18 cellular contexts compared by ENCODE assay signal in the genomic region with DNA sequence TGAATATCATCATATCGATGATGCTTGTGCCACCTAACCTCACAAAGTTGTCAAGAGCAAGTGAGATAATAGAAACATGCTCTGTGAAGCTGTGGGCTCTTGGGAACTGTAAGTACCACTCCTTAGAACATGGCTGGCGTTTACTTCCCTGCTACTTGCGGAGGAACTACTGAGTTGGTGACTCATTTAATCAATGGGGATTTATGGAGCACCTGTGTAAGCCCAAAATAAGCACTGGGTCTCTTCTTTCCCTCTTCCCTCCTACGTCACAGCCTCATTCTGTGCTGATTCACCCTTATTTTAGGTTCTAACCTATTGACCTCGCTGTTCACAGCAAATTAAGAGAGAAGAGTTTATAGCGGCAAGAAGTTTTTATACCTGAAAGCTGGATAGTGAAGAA. TPM values are rescaled to one million over a fixed set of nuclear protein-coding genes. Genes with fewer than 3 reads are reported as not detected.
DNase-seq lines count a peak whose midpoint lies in the region; ATAC-seq and TF ChIP-seq lines count a peak whose summit lies in the region.
"Had no signal": no experiment of that assay in that cellular context is flagged by ENCODE, and none has a peak within 500 bp of the region (broad histone marks: within the 10 kb centered on the region; RNA-seq: fewer than 3 reads in every experiment).

No MANE protein-coding gene starts in this region.

- H3K27ac Mint-ChIP-seq in brain = peak overlapping the region in 1 of 5 experiments; percentile 42
- peak overlapping the region; percentile 85 to 90 for H3K27ac Mint-ChIP-seq in natural killer cell treated with Interleukin-12 subunit alpha and Interleukin-12 subunit beta and Interleukin-15 and Interleukin-18, amount 100 ng/mL, for 72 hours
- no peak overlapping the region for H3K27ac Mint-ChIP-seq in activated T-helper 2 cell treated with anti-CD3 and anti-CD28 coated beads, Interferon-gamma antibody, Interleukin-2, Interleukin-4, amounts not matched to agents 10 μg/mL and 5 μg/mL and 100 μg/mL, durations not matched to agents 14 hours and 24 hours and 36 hours
- H3K27ac Mint-ChIP-seq: activated CD4-positive, alpha-beta memory T cell treated with anti-CD3 and anti-CD28 coated beads, Interleukin-2, amount 10 ng/mL, durations not matched to agents 7 days and 5 days had no signal

- H3K36me3 ChIP-seq in BLaER1 treated with 17β-estradiol and CSF1 and Interleukin-3, amounts not matched to agents 10 nM and 100 nM = peaks cover 16 to 54% (median 31%) of the 10 kb centered on the region in 11 experiments; a peak in 21 of 22 replicates
- H3K36me3 ChIP-seq: uterus had no signal

- ATAC-seq in natural killer cell treated with Interleukin-12 subunit alpha and Interleukin-12 subunit beta and Interleukin-15 and Interleukin-18, amount 100 ng/mL, for 72 hours = no peak
- no peak for ATAC-seq in HG03439 (IDR thresholded peaks at IDR 0.05; ENCODE audit: unreplicated experiment)
- ATAC-seq: body of pancreas; mucosa of descending colon; PC-3; stimulated activated naive CD8-positive, alpha-beta T cell treated with anti-CD3 and anti-CD28 coated beads, Interleukin-15, Interleukin-2, amounts not matched to agents 100 U/mL and 50 U/mL, for 24 hours had no signal

- peaks cover 62 to 83% (median 75%) of the 10 kb centered on the region in 10 experiments for H3K4me1 ChIP-seq in BLaER1 treated with 17β-estradiol and CSF1 and Interleukin-3, amounts not matched to agents 10 nM and 100 nM

- peaks cover 6% of the 10 kb centered on the region for H3K27me3 Mint-ChIP-seq in brain
- no peaks in the 10 kb centered on the region for H3K27me3 Mint-ChIP-seq in natural killer cell treated with Interleukin-12 subunit alpha and Interleukin-12 subunit beta and Interleukin-15 and Interleukin-18, amount 100 ng/mL, for 72 hours
- H3K27me3 Mint-ChIP-seq in activated T-helper 2 cell treated with anti-CD3 and anti-CD28 coated beads, Interferon-gamma antibody, Interleukin-2, Interleukin-4, amounts not matched to agents 10 μg/mL and 5 μg/mL and 100 μg/mL, durations not matched to agents 14 hours and 24 hours and 36 hours (ENCODE audit: low read depth) = no peaks in the 10 kb centered on the region
- H3K27me3 Mint-ChIP-seq: activated CD4-positive, alpha-beta memory T cell treated with anti-CD3 and anti-CD28 coated beads, Interleukin-2, amount 10 ng/mL, durations not matched to agents 7 days and 5 days had no signal

- intact Hi-C loops in activated T-helper 2 cell treated with anti-CD3 and anti-CD28 coated beads, Interferon-gamma antibody, Interleukin-2, Interleukin-4, amounts not matched to agents 10 μg/mL and 5 μg/mL and 100 μg/mL, durations not matched to agents 14 hours and 24 hours and 36 hours (cut with micrococcal nuclease) = no loop called here

- peak overlapping the region; percentile 64 to 95 (median 87) for H3K4me2 ChIP-seq in BLaER1 treated with 17β-estradiol and CSF1 and Interleukin-3, amounts not matched to agents 10 nM and 100 nM

- no peak for TF ChIP-seq CTCF in brain (conservative IDR thresholded peaks at IDR 0.05)

- no peaks in the 10 kb centered on the region for H3K27me3 ChIP-seq in BLaER1 treated with 17β-estradiol and CSF1 and Interleukin-3, amounts not matched to agents 10 nM and 100 nM
- H3K27me3 ChIP-seq: body of pancreas, dorsolateral prefrontal cortex, uterus had no signal

- peaks cover 88% of the 10 kb centered on the region for H3K4me1 Mint-ChIP-seq in brain
- H3K4me1 Mint-ChIP-seq in natural killer cell treated with Interleukin-12 subunit alpha and Interleukin-12 subunit beta and Interleukin-15 and Interleukin-18, amount 100 ng/mL, for 72 hours (ENCODE audit: low read depth in 2 of 2) = peaks cover 70 to 77% of the 10 kb centered on the region in 2 donors
- peaks cover 59% of the 10 kb centered on the region for H3K4me1 Mint-ChIP-seq in activated T-helper 2 cell treated with anti-CD3 and anti-CD28 coated beads, Interferon-gamma antibody, Interleukin-2, Interleukin-4, amounts not matched to agents 10 μg/mL and 5 μg/mL and 100 μg/mL, durations not matched to agents 14 hours and 24 hours and 36 hours (ENCODE audit: low read depth)

- peaks cover 7% of the 10 kb centered on the region for H3K36me3 Mint-ChIP-seq in brain
- peaks cover 21% of the 10 kb centered on the region for H3K36me3 Mint-ChIP-seq in natural killer cell treated with Interleukin-12 subunit alpha and Interleukin-12 subunit beta and Interleukin-15 and Interleukin-18, amount 100 ng/mL, for 72 hours
- peaks cover 51% of the 10 kb centered on the region for H3K36me3 Mint-ChIP-seq in activated T-helper 2 cell treated with anti-CD3 and anti-CD28 coated beads, Interferon-gamma antibody, Interleukin-2, Interleukin-4, amounts not matched to agents 10 μg/mL and 5 μg/mL and 100 μg/mL, durations not matched to agents 14 hours and 24 hours and 36 hours (ENCODE audit: low read depth)

- peaks cover 81 to 85% (median 83%) of the 10 kb centered on the region in 11 experiments for H4K20me1 ChIP-seq in BLaER1 treated with 17β-estradiol and CSF1 and Interleukin-3, amounts not matched to agents 10 nM and 100 nM

- no peaks in the 10 kb centered on the region for H3K9me3 Mint-ChIP-seq in brain
- H3K9me3 Mint-ChIP-seq in natural killer cell treated with Interleukin-12 subunit alpha and Interleukin-12 subunit beta and Interleukin-15 and Interleukin-18, amount 100 ng/mL, for 72 hours = no peaks in the 10 kb centered on the region
- no peaks in the 10 kb centered on the region for H3K9me3 Mint-ChIP-seq in activated T-helper 2 cell treated with anti-CD3 and anti-CD28 coated beads, Interferon-gamma antibody, Interleukin-2, Interleukin-4, amounts not matched to agents 10 μg/mL and 5 μg/mL and 100 μg/mL, durations not matched to agents 14 hours and 24 hours and 36 hours
- H3K9me3 Mint-ChIP-seq: activated CD4-positive, alpha-beta memory T cell treated with anti-CD3 and anti-CD28 coated beads, Interleukin-2, amount 10 ng/mL, durations not matched to agents 7 days and 5 days had no signal

- DNase-seq in natural killer cell treated with Interleukin-12 subunit alpha and Interleukin-12 subunit beta and Interleukin-15 and Interleukin-18, amount 100 ng/mL, for 72 hours (ENCODE audit: low spot score) = no peak
- DNase-seq in NCI-H345 treated with DMSO at 0.1 percent for 48 hours (lab: John Stamatoyannopoulos, UW; ENCODE audit: unreplicated experiment) (no peak), SW480 (ENCODE audit: low spot score) (no peak)
- DNase-seq in activated T-helper 2 cell treated with anti-CD3 and anti-CD28 coated beads, Interferon-gamma antibody, Interleukin-2, Interleukin-4, amounts not matched to agents 10 μg/mL and 5 μg/mL and 100 μg/mL, durations not matched to agents 14 hours and 24 hours and 36 hours (ENCODE audit: low spot score) = no peak
- DNase-seq: activated CD4-positive, alpha-beta memory T cell treated with anti-CD3 and anti-CD28 coated beads, Interleukin-2, amount 10 ng/mL, durations not matched to agents 7 days and 5 days; activated gamma-delta T cell; body of pancreas; dorsolateral prefrontal cortex; mucosa of descending colon; NCI-H1694 treated with DMSO at 0.1 percent for 48 hours; NCI-H510A treated with DMSO at 0.1 percent for 48 hours; PC-3; stimulated activated naive CD8-positive, alpha-beta T cell treated with anti-CD3 and anti-CD28 coated beads, Interleukin-15, Interleukin-2, amounts not matched to agents 100 U/mL and 50 U/mL, for 24 hours; uterus had no signal

- H3K9me3 ChIP-seq in BLaER1 treated with 17β-estradiol and CSF1 and Interleukin-3, amounts not matched to agents 10 nM and 100 nM (replicated peaks in 1 of 11) = no peaks in the 10 kb centered on the region
- H3K9me3 ChIP-seq: body of pancreas, mucosa of descending colon, uterus had no signal

- H3K4me3 Mint-ChIP-seq in brain = peak overlapping the region; percentile 46 to 94 (median 66)
- peak overlapping the region; percentile 92 for H3K4me3 Mint-ChIP-seq in natural killer cell treated with Interleukin-12 subunit alpha and Interleukin-12 subunit beta and Interleukin-15 and Interleukin-18, amount 100 ng/mL, for 72 hours
- H3K4me3 Mint-ChIP-seq in activated T-helper 2 cell treated with anti-CD3 and anti-CD28 coated beads, Interferon-gamma antibody, Interleukin-2, Interleukin-4, amounts not matched to agents 10 μg/mL and 5 μg/mL and 100 μg/mL, durations not matched to agents 14 hours and 24 hours and 36 hours (ENCODE audit: low read depth) = no peak overlapping the region
- H3K4me3 Mint-ChIP-seq: activated CD4-positive, alpha-beta memory T cell treated with anti-CD3 and anti-CD28 coated beads, Interleukin-2, amount 10 ng/mL, durations not matched to agents 7 days and 5 days had no signal

- no peak overlapping the region for H3K27ac ChIP-seq in BLaER1 treated with 17β-estradiol and CSF1 and Interleukin-3, amounts not matched to agents 10 nM and 100 nM
- H3K27ac ChIP-seq: body of pancreas, uterus had no signal

- H3K4me3 ChIP-seq in BLaER1 treated with 17β-estradiol and CSF1 and Interleukin-3, amounts not matched to agents 10 nM and 100 nM = no peak overlapping the region; a peak in 1 of 20 replicates
- peak overlapping the region; percentile 28; the same call in 1 of the 2 replicates for H3K4me3 ChIP-seq in GM08714 (ENCODE audit: low read length)
- H3K4me3 ChIP-seq: body of pancreas, mucosa of descending colon, uterus had no signal

- 0 out of 22 replicates have a peak overlapping the region, but pooled peaks of 2 of the 11 experiments have one; percentile 0 to 24 for H3K9ac ChIP-seq in BLaER1 treated with 17β-estradiol and CSF1 and Interleukin-3, amounts not matched to agents 10 nM and 100 nM

RNA-seq across cellular contexts. Expression of gene PRDM2, which starts 52.9 kb away (rescaled TPM):
- 30.0 TPM for polyA plus RNA-seq in brain (ENCODE audit: insufficient read depth, low read depth, low replicate concordance)
- total RNA-seq in natural killer cell treated with Interleukin-12 subunit alpha and Interleukin-12 subunit beta and Interleukin-15 and Interleukin-18, amount 100 ng/mL, for 72 hours = 10 to 100 TPM; 80.1 to 91.3 TPM
- 45.0 and 47.3 TPM in 2 replicates for total RNA-seq in activated T-helper 2 cell treated with anti-CD3 and anti-CD28 coated beads, Interferon-gamma antibody, Interleukin-2, Interleukin-4, amounts not matched to agents 10 μg/mL and 5 μg/mL and 100 μg/mL, durations not matched to agents 14 hours and 24 hours and 36 hours
